In the genomic region with DNA sequence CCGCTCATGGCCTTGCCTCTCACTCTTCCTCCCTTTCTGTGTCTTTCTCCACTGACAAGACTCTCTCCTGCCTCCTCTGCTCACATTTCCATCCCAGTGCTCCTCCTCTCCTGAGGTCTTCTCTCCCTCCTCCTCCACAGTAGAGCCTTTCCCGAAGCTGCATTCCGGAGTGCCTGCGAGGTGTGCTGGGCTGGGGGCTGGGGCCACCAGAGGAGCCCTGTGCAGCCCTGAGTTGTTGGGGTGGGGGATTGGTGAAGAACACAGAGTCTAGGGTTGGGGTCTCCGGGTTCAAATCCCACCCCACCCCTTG, we compare ENCODE assay signal across 11 cellular contexts.
A peak's percentile ranks its signal among the peaks of the same experiment; 100 is the strongest.
DNase-seq lines count a peak whose midpoint lies in the region; ATAC-seq and TF ChIP-seq lines count a peak whose summit lies in the region.
"Had no signal": no experiment of that assay in that cellular context is flagged by ENCODE, and none has a peak within 500 bp of the region (broad histone marks: within the 10 kb centered on the region; RNA-seq: fewer than 3 reads in every experiment).

No MANE protein-coding gene starts in this region.

- no CpG with 5 or more reads among the region's 5 CpGs for WGBS in mesendoderm (ENCODE audit: extremely low coverage, insufficient coverage, low lambda C conversion rate)
- 72% methylated on average over 5 of the region's 5 CpGs for WGBS in suprapubic skin

- no peak for DNase-seq in activated CD4-positive, alpha-beta T cell treated with anti-CD3 and anti-CD28 coated beads, Interleukin-2, amount 10 ng/mL, durations not matched to agents 24 days and 14 days
- no peak for DNase-seq in activated CD4-positive, alpha-beta T cell treated with anti-CD3 and anti-CD28 coated beads for 48 hours
- DNase-seq in activated naive CD8-positive, alpha-beta T cell treated with anti-CD3 and anti-CD28 coated beads, Interleukin-2, amount 10 ng/mL, durations not matched to agents 7 days and 5 days, result no peak
- no peak for DNase-seq in mesendoderm
- no peak for DNase-seq in suprapubic skin (ENCODE audit: low spot score in 2 of 2)
- DNase-seq in dermis blood vessel endothelial cell, result no peak
- DNase-seq in BE2C, result no peak
- DNase-seq: activated CD4-positive, alpha-beta memory T cell treated with anti-CD3 and anti-CD28 coated beads for 36 hours; NCI-H526 treated with DMSO at 0.1 percent for 48 hours had no signal

- H3K4me3 ChIP-seq in mesendoderm (ENCODE audit: low read length) (no peak overlapping the region), suprapubic skin (no peak overlapping the region), BE2C (ENCODE audit: low read depth, low read length) (no peak overlapping the region)
- H3K4me3 ChIP-seq: SK-N-MC had no signal

- TF ChIP-seq POLR2A in suprapubic skin (IDR thresholded peaks at IDR 0.05), result no peak

- no peak for ATAC-seq in activated naive CD8-positive, alpha-beta T cell treated with anti-CD3 and anti-CD28 coated beads, Interleukin-2, amount 10 ng/mL, durations not matched to agents 7 days and 5 days (ENCODE audit: low read depth)
- no peak for ATAC-seq in HG03175 (IDR thresholded peaks at IDR 0.05; ENCODE audit: unreplicated experiment)

- peak overlapping the region; percentile 20 for H3K4me3 Mint-ChIP-seq in activated CD4-positive, alpha-beta T cell treated with anti-CD3 and anti-CD28 coated beads, Interleukin-2, amount 10 ng/mL, durations not matched to agents 24 days and 14 days
- peak overlapping the region; percentile 60 for H3K4me3 Mint-ChIP-seq in activated naive CD8-positive, alpha-beta T cell treated with anti-CD3 and anti-CD28 coated beads, Interleukin-2, amount 10 ng/mL, durations not matched to agents 7 days and 5 days
- H3K4me3 Mint-ChIP-seq: activated CD4-positive, alpha-beta memory T cell treated with anti-CD3 and anti-CD28 coated beads for 36 hours had no signal

- no peak overlapping the region for H2BK120ac ChIP-seq in mesendoderm (ENCODE audit: low read depth, low read length)

- H3K56ac ChIP-seq in mesendoderm (ENCODE audit: low read length), result peak overlapping the region; percentile 73

- intact Hi-C loops in activated CD4-positive, alpha-beta T cell treated with anti-CD3 and anti-CD28 coated beads, Interleukin-2, amount 10 ng/mL, durations not matched to agents 24 days and 14 days (cut with micrococcal nuclease), result no loop called here

- no peaks in the 10 kb centered on the region for H3K27me3 Mint-ChIP-seq in activated CD4-positive, alpha-beta T cell treated with anti-CD3 and anti-CD28 coated beads, Interleukin-2, amount 10 ng/mL, durations not matched to agents 24 days and 14 days
- H3K27me3 Mint-ChIP-seq in activated naive CD8-positive, alpha-beta T cell treated with anti-CD3 and anti-CD28 coated beads, Interleukin-2, amount 10 ng/mL, durations not matched to agents 7 days and 5 days, result no peaks in the 10 kb centered on the region
- H3K27me3 Mint-ChIP-seq: activated CD4-positive, alpha-beta memory T cell treated with anti-CD3 and anti-CD28 coated beads for 36 hours had no signal

- peaks cover 1% of the 10 kb centered on the region for H3K79me2 ChIP-seq in mesendoderm (ENCODE audit: control insufficient read depth, insufficient read depth, low read length)

- no peak overlapping the region for H3K27ac ChIP-seq in mesendoderm (ENCODE audit: low read depth, low read length)
- H3K27ac ChIP-seq in suprapubic skin, result peak overlapping the region; percentile 91
- H3K27ac ChIP-seq: SK-N-MC had no signal

- H2BK5ac ChIP-seq in mesendoderm (ENCODE audit: low read length), result no peak overlapping the region

- TF ChIP-seq EP300 in suprapubic skin (IDR thresholded peaks at IDR 0.05), result no peak

- H3K4me1 Mint-ChIP-seq in activated CD4-positive, alpha-beta T cell treated with anti-CD3 and anti-CD28 coated beads, Interleukin-2, amount 10 ng/mL, durations not matched to agents 24 days and 14 days, result peaks cover 43% of the 10 kb centered on the region
- H3K4me1 Mint-ChIP-seq in activated naive CD8-positive, alpha-beta T cell treated with anti-CD3 and anti-CD28 coated beads, Interleukin-2, amount 10 ng/mL, durations not matched to agents 7 days and 5 days, result peaks cover 52% of the 10 kb centered on the region

- H3K79me1 ChIP-seq in mesendoderm (ENCODE audit: low read length), result peaks cover 24% of the 10 kb centered on the region

- H3K27ac Mint-ChIP-seq in activated CD4-positive, alpha-beta T cell treated with anti-CD3 and anti-CD28 coated beads, Interleukin-2, amount 10 ng/mL, durations not matched to agents 24 days and 14 days, result peak overlapping the region; percentile 65
- peak overlapping the region; percentile 68 for H3K27ac Mint-ChIP-seq in activated naive CD8-positive, alpha-beta T cell treated with anti-CD3 and anti-CD28 coated beads, Interleukin-2, amount 10 ng/mL, durations not matched to agents 7 days and 5 days

- H3K27me3 ChIP-seq in mesendoderm (ENCODE audit: insufficient read depth, low read length, poor library complexity) (no peaks in the 10 kb centered on the region), suprapubic skin (no peaks in the 10 kb centered on the region), BE2C (no peaks in the 10 kb centered on the region)

- H3K4ac ChIP-seq in mesendoderm (ENCODE audit: low read depth, low read length), result no peak overlapping the region

- H3K18ac ChIP-seq in mesendoderm (ENCODE audit: low read length), result no peak overlapping the region

- H4K8ac ChIP-seq in mesendoderm (ENCODE audit: low read depth, low read length), result no peak overlapping the region

- H4K5ac ChIP-seq in mesendoderm (ENCODE audit: low read length), result no peak overlapping the region

- no peak overlapping the region for H2BK15ac ChIP-seq in mesendoderm (replicated peaks; ENCODE audit: low read depth)

- H3K23ac ChIP-seq in mesendoderm (ENCODE audit: low read length), result no peak overlapping the region

- no peaks in the 10 kb centered on the region for H3K9me3 Mint-ChIP-seq in activated CD4-positive, alpha-beta T cell treated with anti-CD3 and anti-CD28 coated beads, Interleukin-2, amount 10 ng/mL, durations not matched to agents 24 days and 14 days
- H3K9me3 Mint-ChIP-seq in activated naive CD8-positive, alpha-beta T cell treated with anti-CD3 and anti-CD28 coated beads, Interleukin-2, amount 10 ng/mL, durations not matched to agents 7 days and 5 days, result no peaks in the 10 kb centered on the region
- H3K9me3 Mint-ChIP-seq: activated CD4-positive, alpha-beta memory T cell treated with anti-CD3 and anti-CD28 coated beads for 36 hours had no signal

- H3K9me3 ChIP-seq in suprapubic skin (no peaks in the 10 kb centered on the region), BE2C (no peaks in the 10 kb centered on the region)

- H3K4me2 ChIP-seq in mesendoderm (ENCODE audit: low read length), result no peak overlapping the region

- H3K9ac ChIP-seq in mesendoderm (ENCODE audit: low read length), result peak overlapping the region; percentile 48

- POLR2A ChIA-PET in activated naive CD8-positive, alpha-beta T cell treated with anti-CD3 and anti-CD28 coated beads, Interleukin-2, amount 10 ng/mL, durations not matched to agents 7 days and 5 days (lab: Charles Lee), result no interaction called here

- H2AK5ac ChIP-seq in mesendoderm (ENCODE audit: low read length), result no peak overlapping the region

- peaks cover 6% of the 10 kb centered on the region for H3K4me1 ChIP-seq in mesendoderm (ENCODE audit: control insufficient read depth, low read depth, low read length)
- H3K4me1 ChIP-seq in suprapubic skin, result peaks cover 85% of the 10 kb centered on the region
- H3K4me1 ChIP-seq in BE2C, result peaks cover 47% of the 10 kb centered on the region

- no peak for TF ChIP-seq CTCF in suprapubic skin (IDR thresholded peaks at IDR 0.05)
- TF ChIP-seq CTCF in BE2C (IDR thresholded peaks at IDR 0.05; ENCODE audit: low read depth, low read length), result no peak

- peaks cover 8% of the 10 kb centered on the region for H3K36me3 Mint-ChIP-seq in activated CD4-positive, alpha-beta T cell treated with anti-CD3 and anti-CD28 coated beads, Interleukin-2, amount 10 ng/mL, durations not matched to agents 24 days and 14 days (ENCODE audit: low read depth)
- H3K36me3 Mint-ChIP-seq in activated naive CD8-positive, alpha-beta T cell treated with anti-CD3 and anti-CD28 coated beads, Interleukin-2, amount 10 ng/mL, durations not matched to agents 7 days and 5 days, result no peaks in the 10 kb centered on the region
- H3K36me3 Mint-ChIP-seq: activated CD4-positive, alpha-beta memory T cell treated with anti-CD3 and anti-CD28 coated beads for 36 hours had no signal

- H3K36me3 ChIP-seq in mesendoderm (ENCODE audit: control insufficient read depth, insufficient read depth, low read length), result peaks cover 1% of the 10 kb centered on the region
- H3K36me3 ChIP-seq in suprapubic skin, result peaks cover 36% of the 10 kb centered on the region
- peaks cover 27% of the 10 kb centered on the region for H3K36me3 ChIP-seq in BE2C
